Comparison of ENCODE assay signal across 9 cellular contexts in genomic region chr11:125141686-125142535, GRCh38. TPM values are rescaled to one million over a fixed set of nuclear protein-coding genes. Genes with fewer than 3 reads are reported as not detected.
DNase-seq lines count a peak whose midpoint lies in the region; ATAC-seq and TF ChIP-seq lines count a peak whose summit lies in the region.
"Had no signal": no experiment of that assay in that cellular context is flagged by ENCODE, and none has a peak within 500 bp of the region (broad histone marks: within the 10 kb centered on the region; RNA-seq: fewer than 3 reads in every experiment).

No MANE protein-coding gene starts in this region.

- DNase-seq in DMS79 treated with DMSO at 0.1 percent for 48 hours (lab: John Stamatoyannopoulos, UW), result peak; percentile 43
- DNase-seq in NCI-H1092 (lab: John Stamatoyannopoulos, UW), result peak; percentile 11
- peak in 2 of 3 experiments; percentile 42 to 72 for DNase-seq in activated CD8-positive, alpha-beta memory T cell treated with anti-CD3 and anti-CD28 coated beads for 48 hours (ENCODE audit: low read depth in 2 of 3, low spot score in 2 of 3)
- DNase-seq in esophagus muscularis mucosa (ENCODE audit: extremely low spot score), result no peak
- DNase-seq in nephron progenitor cell, result peak; percentile 85
- peak in 1 of 2 donors; percentile 21 for DNase-seq in tibial nerve (ENCODE audit: low spot score in 2 of 2)
- no peak for DNase-seq in NCI-H128 (lab: John Stamatoyannopoulos, UW; ENCODE audit: unreplicated experiment)

- H3K27me3 Mint-ChIP-seq in nephron progenitor cell (ENCODE audit: low read depth, poor library complexity), result peaks cover 38% of the 10 kb centered on the region

- peaks cover 73% of the 10 kb centered on the region for H3K4me1 Mint-ChIP-seq in nephron progenitor cell

- H3K36me3 ChIP-seq in esophagus muscularis mucosa (no peaks in the 10 kb centered on the region), tibial nerve (no peaks in the 10 kb centered on the region)

- intact Hi-C loops in esophagus muscularis mucosa (cut with DNase I), result loop anchor here (5.0 kb wide), 1 partner anchor 180 kb away; no protein-coding TSS in a partner anchor

- TF ChIP-seq CTCF in esophagus muscularis mucosa (IDR thresholded peaks at IDR 0.05) (peak; percentile 91 to 98 (median 91)), nephron progenitor cell (IDR thresholded peaks at IDR 0.05) (peak; percentile 99), tibial nerve (IDR thresholded peaks at IDR 0.05) (peak; percentile 90 to 98 (median 92))

- ATAC-seq in GM21786 (IDR thresholded peaks at IDR 0.05; ENCODE audit: unreplicated experiment), result peak; percentile 76

- TF ChIP-seq POLR2A in esophagus muscularis mucosa (IDR thresholded peaks at IDR 0.05; ENCODE audit: low read depth) (no peak), tibial nerve (IDR thresholded peaks at IDR 0.05) (no peak)

- H3K27ac ChIP-seq in esophagus muscularis mucosa (replicated peaks in 1 of 4) (no peak overlapping the region), tibial nerve (no peak overlapping the region)

- H3K27me3 ChIP-seq in esophagus muscularis mucosa, result peaks cover 0 to 55% (median 4%) of the 10 kb centered on the region in 4 donors
- peaks cover 0 to 18% of the 10 kb centered on the region in 2 donors for H3K27me3 ChIP-seq in tibial nerve

- H3K9me3 ChIP-seq in esophagus muscularis mucosa (no peaks in the 10 kb centered on the region), tibial nerve (no peaks in the 10 kb centered on the region)

- peaks cover 2 to 7% (median 6%) of the 10 kb centered on the region in 4 donors for H3K4me1 ChIP-seq in esophagus muscularis mucosa
- peaks cover 0 to 6% (median 2%) of the 10 kb centered on the region in 4 donors for H3K4me1 ChIP-seq in tibial nerve

- H3K27ac Mint-ChIP-seq in nephron progenitor cell, result no peak overlapping the region
- H3K27ac Mint-ChIP-seq: activated naive CD8-positive, alpha-beta T cell had no signal

- H3K4me3 ChIP-seq in esophagus muscularis mucosa (no peak overlapping the region), tibial nerve (no peak overlapping the region)

- peak overlapping the region; percentile 23 for H3K4me3 Mint-ChIP-seq in nephron progenitor cell
- H3K4me3 Mint-ChIP-seq: activated naive CD8-positive, alpha-beta T cell had no signal

- no peaks in the 10 kb centered on the region for H3K36me3 Mint-ChIP-seq in nephron progenitor cell (ENCODE audit: low read depth)
- H3K36me3 Mint-ChIP-seq: activated naive CD8-positive, alpha-beta T cell had no signal

- 43% methylated on average over 18 of the region's 18 CpGs for WGBS in esophagus muscularis mucosa
- 42 to 44% methylated on average over 18 of the region's 18 CpGs for WGBS in tibial nerve, 2 donors

- TF ChIP-seq EP300 in esophagus muscularis mucosa (IDR thresholded peaks at IDR 0.05) (no peak), tibial nerve (IDR thresholded peaks at IDR 0.05) (no peak)

- no peaks in the 10 kb centered on the region for H3K9me3 Mint-ChIP-seq in nephron progenitor cell

RNA-seq across cellular contexts. Expression of gene PKNOX2, which starts 22.6 kb away (rescaled TPM):
- 1 to 10 TPM in 3 of 4 donors, under 1 TPM in 1; 0.83 to 4.1 (median 2.5) TPM for total RNA-seq in esophagus muscularis mucosa
- 1 to 10 TPM; 5.7 to 7.2 (median 6.4) TPM for total RNA-seq in tibial nerve

RNA-seq across cellular contexts. Expression of gene TMEM218, which starts 30.5 kb away (rescaled TPM):
- total RNA-seq in esophagus muscularis mucosa (10 to 100 TPM; 13.1 to 20.4 (median 15.5) TPM), tibial nerve (10 to 100 TPM; 17.2 to 30.6 (median 20.7) TPM)

Comparison
In these comparisons a context has a peak if more than half of its experiments do, and no peak if none do; other contexts are left out.
1. DNase-seq: peak in DMS79 treated with DMSO at 0.1 percent for 48 hours (single experiment), NCI-H1092 (single experiment), activated CD8-positive, alpha-beta memory T cell treated with anti-CD3 and anti-CD28 coated beads for 48 hours (2 of 3) and nephron progenitor cell (single experiment); none in esophagus muscularis mucosa (single experiment) and NCI-H128 (single experiment).
2. Peak in every context shown above with its lines, with median percentiles within 50 percentile points of each other: CTCF ChIP-seq.